20 cellular contexts compared by ENCODE assay signal in genomic region chr1:2408456-2408855, GRCh38.
"Had no signal": no experiment of that assay in that cellular context is flagged by ENCODE, and none has a peak within 500 bp of the region (broad histone marks: within the 10 kb centered on the region; RNA-seq: fewer than 3 reads in every experiment).

No MANE protein-coding gene starts in this region.

- DNase-seq: effector CD4-positive, alpha-beta T cell; foreskin melanocyte; hypothalamus; mesendoderm; naive B cell; psoas muscle; retina; small intestine; stimulated activated CD4-positive, alpha-beta T cell treated with anti-CD3 and anti-CD28 coated beads, Interleukin-12 subunit alpha, Interleukin-12 subunit beta, amount 100 ng/mL, for 4 hours; stimulated activated naive CD4-positive, alpha-beta T cell treated with Interleukin-2 at 50 U/mL for 16 hours; thyroid gland; uterus had no signal

- H3K36me3 Mint-ChIP-seq: naive B cell had no signal

- H3K27me3 ChIP-seq: heart right ventricle, left lung, neutrophil, thyroid gland, upper lobe of left lung, uterus had no signal

- H3K4me3 ChIP-seq: coronary artery, left lung, lung, psoas muscle, thyroid gland, upper lobe of left lung, uterus had no signal

- FAIRE-seq: islet of Langerhans, small intestine had no signal

- ATAC-seq: left lung, psoas muscle had no signal

- H3K9me3 ChIP-seq: heart right ventricle, left lung, neutrophil, psoas muscle, thyroid gland, upper lobe of left lung, uterus had no signal

- H3K27me3 Mint-ChIP-seq: naive B cell had no signal

- H3K4me1 Mint-ChIP-seq: nephron had no signal

- H3K27ac Mint-ChIP-seq: nephron had no signal

- H3K36me3 ChIP-seq: uterus had no signal

- H3K27ac ChIP-seq: coronary artery, left lung, neutrophil, psoas muscle, thyroid gland, upper lobe of left lung, uterus had no signal

- H3K9me3 Mint-ChIP-seq: naive B cell, nephron had no signal
